ENCODE assay signal across 19 cellular contexts in genomic region chr5:175484322-175484721, GRCh38. TPM values are rescaled to one million over a fixed set of nuclear protein-coding genes. Genes with fewer than 3 reads are reported as not detected.
A peak's percentile ranks its signal among the peaks of the same experiment; 100 is the strongest.
DNase-seq lines count a peak whose midpoint lies in the region; ATAC-seq and TF ChIP-seq lines count a peak whose summit lies in the region.
"Had no signal": no experiment of that assay in that cellular context is flagged by ENCODE, and none has a peak within 500 bp of the region (broad histone marks: within the 10 kb centered on the region; RNA-seq: fewer than 3 reads in every experiment).

No MANE protein-coding gene starts in this region.

- DNase-seq in right cardiac atrium (peak in 2 of 3 donors; percentile 46 to 54), left ventricle myocardium superior (no peak), T-helper 17 cell (no peak), upper lobe of right lung (no peak)
- DNase-seq in activated naive CD8-positive, alpha-beta T cell treated with anti-CD3 and anti-CD28 coated beads, Interleukin-2, amount 10 ng/mL, durations not matched to agents 7 days and 5 days, result no peak
- DNase-seq: CD8-positive, alpha-beta memory T cell; GOT3; NCI-H1048; NCI-H1436 treated with DMSO at 0.1 percent for 48 hours; NCI-H2029 treated with DMSO at 0.1 percent for 48 hours; NCI-H774; PC-3 had no signal

- no peaks in the 10 kb centered on the region for H3K9me3 Mint-ChIP-seq in activated naive CD8-positive, alpha-beta T cell treated with anti-CD3 and anti-CD28 coated beads, Interleukin-2, amount 10 ng/mL, durations not matched to agents 7 days and 5 days
- H3K9me3 Mint-ChIP-seq: CD8-positive, alpha-beta memory T cell had no signal

- H3K9me3 ChIP-seq in right cardiac atrium (ENCODE audit: control insufficient read depth, low read length) (no peaks in the 10 kb centered on the region), T-helper 17 cell (ENCODE audit: control insufficient read depth, low read length, poor library complexity, severe bottlenecking) (no peaks in the 10 kb centered on the region), upper lobe of right lung (no peaks in the 10 kb centered on the region)

- no peaks in the 10 kb centered on the region for H3K27me3 ChIP-seq in right cardiac atrium (ENCODE audit: control insufficient read depth, insufficient read depth)
- no peaks in the 10 kb centered on the region for H3K27me3 ChIP-seq in upper lobe of right lung

- H3K4me1 Mint-ChIP-seq in T-helper 17 cell, result peaks cover 75% of the 10 kb centered on the region
- peaks cover 78% of the 10 kb centered on the region for H3K4me1 Mint-ChIP-seq in activated naive CD8-positive, alpha-beta T cell treated with anti-CD3 and anti-CD28 coated beads, Interleukin-2, amount 10 ng/mL, durations not matched to agents 7 days and 5 days

- no peak overlapping the region for H3K27ac ChIP-seq in right cardiac atrium (ENCODE audit: low read length)
- no peak overlapping the region for H3K27ac ChIP-seq in upper lobe of right lung
- H3K27ac ChIP-seq: KMS-11, RWPE1 had no signal

- no peaks in the 10 kb centered on the region for H3K27me3 Mint-ChIP-seq in T-helper 17 cell
- H3K27me3 Mint-ChIP-seq in activated naive CD8-positive, alpha-beta T cell treated with anti-CD3 and anti-CD28 coated beads, Interleukin-2, amount 10 ng/mL, durations not matched to agents 7 days and 5 days, result no peaks in the 10 kb centered on the region
- H3K27me3 Mint-ChIP-seq: CD8-positive, alpha-beta memory T cell had no signal

- POLR2A ChIA-PET in activated naive CD8-positive, alpha-beta T cell treated with anti-CD3 and anti-CD28 coated beads, Interleukin-2, amount 10 ng/mL, durations not matched to agents 7 days and 5 days (lab: Charles Lee), result no interaction called here

- peak overlapping the region; percentile 61 for H3K4me3 Mint-ChIP-seq in T-helper 17 cell
- peak overlapping the region; percentile 13 for H3K4me3 Mint-ChIP-seq in activated naive CD8-positive, alpha-beta T cell treated with anti-CD3 and anti-CD28 coated beads, Interleukin-2, amount 10 ng/mL, durations not matched to agents 7 days and 5 days

- no peak for ATAC-seq in right cardiac atrium
- no peak for ATAC-seq in left ventricle myocardium superior
- ATAC-seq in T-helper 17 cell, result no peak
- ATAC-seq in activated naive CD8-positive, alpha-beta T cell treated with anti-CD3 and anti-CD28 coated beads, Interleukin-2, amount 10 ng/mL, durations not matched to agents 7 days and 5 days (ENCODE audit: low read depth), result no peak
- peak; percentile 17 for ATAC-seq in upper lobe of right lung
- no peak for ATAC-seq in GM21360 (IDR thresholded peaks at IDR 0.05; ENCODE audit: unreplicated experiment)
- no peak for ATAC-seq in HG02840 (IDR thresholded peaks at IDR 0.05; ENCODE audit: low FRiP score, unreplicated experiment)
- ATAC-seq: PC-3 had no signal

- H3K36me3 ChIP-seq in upper lobe of right lung, result no peaks in the 10 kb centered on the region

- intact Hi-C loops in right cardiac atrium (cut with DNase I) (no loop called here), left ventricle myocardium superior (cut with micrococcal nuclease) (no loop called here), upper lobe of right lung (cut with DNase I) (no loop called here)

- H3K4me1 ChIP-seq in right cardiac atrium (ENCODE audit: control insufficient read depth, insufficient read depth, low read length) (peaks cover 5% of the 10 kb centered on the region), upper lobe of right lung (peaks cover 5% of the 10 kb centered on the region)

- H3K36me3 Mint-ChIP-seq in T-helper 17 cell (ENCODE audit: low read depth), result peaks cover 11% of the 10 kb centered on the region
- H3K36me3 Mint-ChIP-seq in activated naive CD8-positive, alpha-beta T cell treated with anti-CD3 and anti-CD28 coated beads, Interleukin-2, amount 10 ng/mL, durations not matched to agents 7 days and 5 days, result peaks cover 68% of the 10 kb centered on the region

- 98% methylated on average over 26 of the region's 26 CpGs for WGBS in right cardiac atrium

- no peak for TF ChIP-seq CTCF in upper lobe of right lung (IDR thresholded peaks at IDR 0.05)

- peak overlapping the region; percentile 97 for H3K27ac Mint-ChIP-seq in T-helper 17 cell
- no peak overlapping the region for H3K27ac Mint-ChIP-seq in activated naive CD8-positive, alpha-beta T cell treated with anti-CD3 and anti-CD28 coated beads, Interleukin-2, amount 10 ng/mL, durations not matched to agents 7 days and 5 days

- H3K4me3 ChIP-seq in right cardiac atrium (ENCODE audit: low read length), result no peak overlapping the region
- H3K4me3 ChIP-seq in upper lobe of right lung, result no peak overlapping the region

RNA-seq across cellular contexts. Expression of gene SFXN1, which starts 6.0 kb away (rescaled TPM):
- 10 to 100 TPM; 31.5 to 37.6 (median 35.6) TPM for total RNA-seq in right cardiac atrium
- polyA plus RNA-seq in right cardiac atrium, result 14.7 TPM
- 34.7 TPM for total RNA-seq in left ventricle myocardium superior
- total RNA-seq in T-helper 17 cell, result 10 to 100 TPM; 59.4 to 88.3 TPM
- 100 to 1,000 TPM; 188 to 194 TPM for total RNA-seq in activated naive CD8-positive, alpha-beta T cell treated with anti-CD3 and anti-CD28 coated beads, Interleukin-2, amount 10 ng/mL, durations not matched to agents 7 days and 5 days
- 19.9 TPM for total RNA-seq in upper lobe of right lung

RNA-seq across cellular contexts. Expression of gene DRD1, which starts 40.3 kb away (rescaled TPM):
- total RNA-seq in right cardiac atrium (not detected), left ventricle myocardium superior (not detected), T-helper 17 cell (not detected), upper lobe of right lung (0.58 TPM)
- not detected for polyA plus RNA-seq in right cardiac atrium
- not detected for total RNA-seq in activated naive CD8-positive, alpha-beta T cell treated with anti-CD3 and anti-CD28 coated beads, Interleukin-2, amount 10 ng/mL, durations not matched to agents 7 days and 5 days
- total RNA-seq: CD8-positive, alpha-beta memory T cell; G401; NCI-H460; PC-3 had no signal
- polyA plus RNA-seq: BJ; CD8-positive, alpha-beta memory T cell had no signal

Comparison
In these comparisons a context has a peak if more than half of its experiments do, and no peak if none do; other contexts are left out.
1. DNase-seq: peak in right cardiac atrium (2 of 3); none in left ventricle myocardium superior (single experiment), T-helper 17 cell (0 of 3), activated naive CD8-positive, alpha-beta T cell treated with anti-CD3 and anti-CD28 coated beads, Interleukin-2, amount 10 ng/mL, durations not matched to agents 7 days and 5 days (single experiment) and upper lobe of right lung (single experiment).